Comparison of ENCODE assay signal across 12 cellular contexts in the genomic region with DNA sequence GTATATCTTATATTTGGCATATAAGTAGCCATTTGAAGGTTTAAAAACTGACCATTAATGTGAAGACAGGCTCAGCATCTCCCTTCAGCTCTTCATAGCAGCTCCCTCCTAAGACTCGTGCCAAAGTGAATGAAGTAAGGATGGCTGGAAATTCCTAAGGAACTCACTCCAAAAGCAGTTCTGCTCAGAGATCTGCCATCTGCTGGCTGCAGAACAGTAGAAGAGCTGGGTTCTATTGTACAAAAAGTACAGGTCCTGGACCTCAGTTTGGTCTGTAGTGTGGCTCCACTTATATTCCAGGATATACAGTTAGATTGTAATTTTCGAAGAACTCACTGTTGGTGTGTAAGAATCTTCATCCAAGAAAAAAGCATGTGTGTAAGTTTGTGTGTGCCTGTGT.
DNase-seq lines count a peak whose midpoint lies in the region; ATAC-seq and TF ChIP-seq lines count a peak whose summit lies in the region.
"Had no signal": no experiment of that assay in that cellular context is flagged by ENCODE, and none has a peak within 500 bp of the region (broad histone marks: within the 10 kb centered on the region; RNA-seq: fewer than 3 reads in every experiment).

No MANE protein-coding gene starts in this region.

- H3K4me1 ChIP-seq in spleen = no peaks in the 10 kb centered on the region

- H3K4me3 ChIP-seq in kidney epithelial cell (ENCODE audit: low read depth, low read length) (no peak overlapping the region), spleen (no peak overlapping the region)
- H3K4me3 ChIP-seq: GM12878 had no signal

- no peaks in the 10 kb centered on the region for H3K9me3 ChIP-seq in spleen

- H3K27ac ChIP-seq in 22Rv1 = no peak overlapping the region
- no peak overlapping the region for H3K27ac ChIP-seq in spleen

- no peaks in the 10 kb centered on the region for H3K27me3 ChIP-seq in kidney epithelial cell (ENCODE audit: control insufficient read depth, insufficient read depth, low read length)
- H3K27me3 ChIP-seq in spleen (replicated peaks in 1 of 7) = no peaks in the 10 kb centered on the region

- no peak for TF ChIP-seq POLR2A in spleen (IDR thresholded peaks at IDR 0.05)

- H3K36me3 ChIP-seq in kidney epithelial cell (ENCODE audit: control insufficient read depth, insufficient read depth, low read length) = peaks cover 2% of the 10 kb centered on the region
- H3K36me3 ChIP-seq in spleen = peaks cover 0 to 53% (median 4%) of the 10 kb centered on the region in 6 donors

- WGBS in spleen, 5 donors = 66 to 83% (median 73%) methylated on average over 2 of the region's 2 CpGs

- intact Hi-C loops in spleen (cut with DNase I; ENCODE audit: low total_unique reads) = no loop called here

- DNase-seq in LHCN-M2 (ENCODE audit: low read depth) (peak; percentile 48), dermis blood vessel endothelial cell (peak; percentile 69), kidney epithelial cell (ENCODE audit: low read depth) (no peak), NCI-H1048 (lab: John Stamatoyannopoulos, UW) (no peak), spleen (no peak), COR-L47 (lab: John Stamatoyannopoulos, UW) (no peak)
- DNase-seq: activated CD8-positive, alpha-beta T cell treated with anti-CD3 and anti-CD28 coated beads, Interleukin-2, amount 10 ng/mL, durations not matched to agents 7 days and 5 days; NCI-H1105 treated with DMSO at 0.1 percent for 48 hours; SHP77 had no signal

- TF ChIP-seq CTCF in 22Rv1 (IDR thresholded peaks at IDR 0.05) = 0 out of 2 replicates have a peak, but pooled peaks have one; percentile 9
- peak; percentile 13 for TF ChIP-seq CTCF in kidney epithelial cell (IDR thresholded peaks at IDR 0.05; ENCODE audit: insufficient read depth, low read length, poor library complexity, severe bottlenecking)
- TF ChIP-seq CTCF in spleen (IDR thresholded peaks at IDR 0.05 in 8 of 11, conservative IDR thresholded peaks at IDR 0.05 in 3 of 11) = no peak

- ATAC-seq in HG02981 (IDR thresholded peaks at IDR 0.05; ENCODE audit: unreplicated experiment) = no peak
- ATAC-seq: activated CD8-positive, alpha-beta T cell treated with anti-CD3 and anti-CD28 coated beads, Interleukin-2, amount 10 ng/mL, durations not matched to agents 7 days and 5 days; GM12878 had no signal

Comparison
In these comparisons a context has a peak if more than half of its experiments do, and no peak if none do; other contexts are left out.
1. CTCF ChIP-seq: peak in 22Rv1 (single experiment) and kidney epithelial cell (single experiment); none in spleen (0 of 11).
2. DNase-seq: peak in LHCN-M2 (single experiment) and dermis blood vessel endothelial cell (single experiment); none in kidney epithelial cell (single experiment), NCI-H1048 (single experiment), spleen (single experiment) and COR-L47 (single experiment).